In genomic region chr1:231528175-231529029, GRCh38 we compare ENCODE assay signal across 8 cellular contexts. TPM values are rescaled to one million over a fixed set of nuclear protein-coding genes. Genes with fewer than 3 reads are reported as not detected.
A peak's percentile ranks its signal among the peaks of the same experiment; 100 is the strongest.
DNase-seq lines count a peak whose midpoint lies in the region; ATAC-seq and TF ChIP-seq lines count a peak whose summit lies in the region.

Gene TSNAX, plus strand, starts transcription at chr1:231528669. Its CDS starts 142 bp downstream, at chr1:231528811.

- ATAC-seq in GM21717 (IDR thresholded peaks at IDR 0.05; ENCODE audit: unreplicated experiment) (peak; percentile 97), esophagus mucosa (peak; percentile 99)

- TF ChIP-seq CTCF in Peyer's patch (IDR thresholded peaks at IDR 0.05), result no peak

- in situ Hi-C loops in KBM-7 (cut with MboI; ENCODE audit: low pct_unique_long_range_greater_than_20kb, low sequenced_read_pairs), result no loop called here

- H3K27me3 ChIP-seq in Peyer's patch (no peaks in the 10 kb centered on the region), muscle layer of colon (ENCODE audit: control insufficient read depth in 1 of 2, insufficient read depth in 2 of 2, low read length in 2 of 2) (no peaks in the 10 kb centered on the region)

- TF ChIP-seq POLR2A in Peyer's patch (IDR thresholded peaks at IDR 0.05), result peak; percentile 68 to 77

- peak within 1 kb of the TSS; percentile 61 to 66 (median 64) for H3K4me3 ChIP-seq in Peyer's patch
- peak within 1 kb of the TSS; percentile 84 to 90 for H3K4me3 ChIP-seq in muscle layer of colon (ENCODE audit: low read depth in 1 of 2, low read length in 2 of 2)

- DNase-seq in DMS153 treated with DMSO at 0.1 percent for 48 hours (lab: John Stamatoyannopoulos, UW; ENCODE audit: unreplicated experiment) (peak; percentile 100), KBM-7 (peak; percentile 97), Peyer's patch (peak; percentile 88 to 96 (median 94))
- peak; percentile 94 for DNase-seq in activated T-cell treated with anti-CD3 and anti-CD28 coated beads, Interleukin-2, amount 50 U/mL, for 48 hours
- DNase-seq in stimulated activated CD8-positive, alpha-beta memory T cell treated with anti-CD3 and anti-CD28 coated beads, Interleukin-7, amount 100 ng/mL, for 24 hours (ENCODE audit: low read depth), result peak; percentile 77

- H3K4me1 ChIP-seq in Peyer's patch, result peaks cover 0 to 20% (median 4%) of the 10 kb centered on the region in 4 donors
- peaks cover 22% of the 10 kb centered on the region for H3K4me1 ChIP-seq in muscle layer of colon (ENCODE audit: insufficient read depth, low read length)

- H3K9me3 ChIP-seq in Peyer's patch (no peaks in the 10 kb centered on the region), muscle layer of colon (ENCODE audit: low read length) (no peaks in the 10 kb centered on the region)

- H3K9ac ChIP-seq in muscle layer of colon (ENCODE audit: low read length), result peak within 1 kb of the TSS; percentile 87

- H3K36me3 ChIP-seq in Peyer's patch, result peaks cover 0 to 4% (median 0%) of the 10 kb centered on the region in 3 donors
- no peaks in the 10 kb centered on the region for H3K36me3 ChIP-seq in muscle layer of colon (ENCODE audit: insufficient read depth, low read length)

- H3K27ac ChIP-seq in Peyer's patch, result peak within 1 kb of the TSS; percentile 78 to 93 (median 86)
- H3K27ac ChIP-seq in muscle layer of colon (ENCODE audit: low read depth, low read length), result peak within 1 kb of the TSS; percentile 95

RNA-seq across cellular contexts. Expression of gene TSNAX, which starts in this region (rescaled TPM):
- 10 to 100 TPM; 11.3 to 18.2 (median 14.9) TPM for total RNA-seq in Peyer's patch
- total RNA-seq in esophagus mucosa, result 21.3 TPM

Comparison
In these comparisons a context has a peak if more than half of its experiments do, and no peak if none do; other contexts are left out.
1. Peak in every context shown above with its lines: DNase-seq, ATAC-seq, H3K4me3 ChIP-seq and H3K27ac ChIP-seq.